In the genomic region with DNA sequence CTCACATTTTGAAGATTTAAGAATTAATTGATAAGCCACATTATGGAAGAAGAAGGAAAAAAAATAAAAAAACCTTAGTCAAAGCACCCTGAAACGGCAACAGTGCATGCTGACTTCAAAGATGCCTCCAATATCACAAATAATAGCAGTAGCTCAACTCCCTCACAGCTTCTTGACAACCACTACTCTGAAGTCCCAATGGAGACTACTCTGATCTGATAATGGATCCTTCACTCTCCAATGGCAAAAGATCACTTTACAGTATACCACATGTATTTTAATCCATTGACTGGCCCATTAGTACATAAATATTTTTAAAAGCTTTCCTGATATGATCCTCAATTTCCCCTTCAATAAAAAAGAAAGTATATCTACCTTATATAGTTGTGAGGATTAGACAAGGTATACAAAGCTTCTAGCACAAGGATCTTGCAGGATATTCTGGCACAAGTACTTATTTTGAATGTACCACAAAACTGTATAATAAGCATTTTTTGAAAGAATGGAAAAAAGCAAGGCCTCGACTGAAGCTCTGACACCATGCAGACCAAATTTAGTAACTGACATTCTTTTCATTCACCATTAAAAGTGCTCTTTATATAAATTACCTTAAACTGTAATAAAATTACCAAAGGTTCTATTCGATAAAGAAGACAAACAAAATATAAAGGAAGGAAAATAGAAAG, we compare ENCODE assay signal across 20 cellular contexts.
DNase-seq lines count a peak whose midpoint lies in the region; ATAC-seq, FAIRE-seq and TF ChIP-seq lines count a peak whose summit lies in the region.
"Had no signal": no experiment of that assay in that cellular context is flagged by ENCODE, and none has a peak within 500 bp of the region (broad histone marks: within the 10 kb centered on the region; RNA-seq: fewer than 3 reads in every experiment).

No MANE protein-coding gene starts in this region.

- H3K27ac ChIP-seq in HepG2 (ENCODE audit: extremely low read length, insufficient read depth, low read length) (no peak overlapping the region), right lobe of liver (no peak overlapping the region), K562 (ENCODE audit: extremely low read depth, low read depth, low read length) (no peak overlapping the region), neural cell (ENCODE audit: low read length) (peak overlapping the region; percentile 62), substantia nigra (ENCODE audit: low read depth, low read length, poor library complexity, severe bottlenecking) (no peak overlapping the region)

- intact Hi-C loops in HepG2 (cut with micrococcal nuclease; ENCODE audit: unreplicated experiment): no loop called here
- intact Hi-C loops in right lobe of liver (cut with DNase I): no loop called here
- intact Hi-C loops in K562 (cut with micrococcal nuclease): no loop called here

- CTCF ChIA-PET in HepG2 (lab: Yijun Ruan, JAX; ENCODE audit: low intra/inter-chr PET ratio, low total read pairs) (no interaction called here), K562 (lab: Yijun Ruan, JAX; ENCODE audit: low intra/inter-chr PET ratio) (no interaction called here)

- H3K27me3 ChIP-seq in HepG2 (ENCODE audit: control insufficient read depth in 1 of 2, insufficient read depth in 2 of 2, low read length in 2 of 2) (no peaks in the 10 kb centered on the region), right lobe of liver (no peaks in the 10 kb centered on the region), K562 (ENCODE audit: control insufficient read depth in 2 of 2, insufficient read depth in 2 of 2, low read length in 2 of 2) (no peaks in the 10 kb centered on the region), neural cell (ENCODE audit: insufficient read depth, low read depth, low read length) (no peaks in the 10 kb centered on the region)

- H3K27me3 Mint-ChIP-seq in type B pancreatic cell: no peaks in the 10 kb centered on the region
- H3K27me3 Mint-ChIP-seq: CD4-positive, alpha-beta memory T cell had no signal

- no peaks in the 10 kb centered on the region for H3K36me3 Mint-ChIP-seq in type B pancreatic cell
- H3K36me3 Mint-ChIP-seq: CD4-positive, alpha-beta memory T cell had no signal

- BruUV-seq in HepG2 (replicated peaks; lab: Mats Ljungman, UMichigan): no TSS peak
- BruUV-seq in K562 (replicated peaks; lab: Mats Ljungman, UMichigan): no TSS peak

- POLR2A ChIA-PET in HepG2 (lab: Yijun Ruan, JAX) (no interaction called here), K562 (lab: Yijun Ruan, JAX) (no interaction called here)

- TF ChIP-seq POLR2A in HepG2 (IDR thresholded peaks at IDR 0.05; ENCODE audit: insufficient read depth in 1 of 2, low read depth in 2 of 2, low read length in 2 of 2) (no peak), right lobe of liver (IDR thresholded peaks at IDR 0.05) (no peak), K562 (conservative IDR thresholded peaks at IDR 0.05) (no peak)

- no peak overlapping the region for H3K27ac Mint-ChIP-seq in type B pancreatic cell
- H3K27ac Mint-ChIP-seq: CD4-positive, alpha-beta memory T cell had no signal

- in situ Hi-C loops in HepG2 (cut with HindIII; ENCODE audit: extremely low pct_ligation_motif_present, low pct_unique_long_range_greater_than_20kb) (no loop called here), K562 (cut with MboI) (no loop called here)

- ATAC-seq in HepG2: no peak
- ATAC-seq in right lobe of liver: no peak
- ATAC-seq in K562: no peak

- WGBS in HepG2 (ENCODE audit: low lambda C conversion rate): 95% methylated on average over 3 of the region's 3 CpGs
- WGBS in right lobe of liver (ENCODE audit: insufficient coverage, low coverage, low lambda C conversion rate, missing lambda C conversion rate): 82% methylated on average over 3 of the region's 3 CpGs
- 59% methylated on average over 3 of the region's 3 CpGs for WGBS in K562 (ENCODE audit: insufficient coverage, low coverage, missing lambda C conversion rate)

- TF ChIP-seq RAD21 in HepG2 (CRISPR knock-in tag; IDR thresholded peaks at IDR 0.05) (no peak), K562 (CRISPR knock-in tag; conservative IDR thresholded peaks at IDR 0.05 in 1 of 2, IDR thresholded peaks at IDR 0.05 in 1 of 2) (no peak), neural cell (conservative IDR thresholded peaks at IDR 0.05) (no peak)

- no peaks in the 10 kb centered on the region for H3K9me1 ChIP-seq in K562 (ENCODE audit: control insufficient read depth, insufficient read depth, low read length)

- no peak overlapping the region for H3K4me3 Mint-ChIP-seq in type B pancreatic cell
- H3K4me3 Mint-ChIP-seq: CD4-positive, alpha-beta memory T cell; HFFc6 had no signal

- H3K9me3 Mint-ChIP-seq in type B pancreatic cell: no peaks in the 10 kb centered on the region
- H3K9me3 Mint-ChIP-seq: HFFc6 had no signal

- H3K9me2 ChIP-seq in neural cell (ENCODE audit: insufficient read depth, low read length): no peaks in the 10 kb centered on the region

- no peaks in the 10 kb centered on the region for H3K4me1 ChIP-seq in HepG2 (ENCODE audit: insufficient read depth, low read length)
- H3K4me1 ChIP-seq in right lobe of liver: no peaks in the 10 kb centered on the region
- H3K4me1 ChIP-seq in K562 (replicated peaks in 1 of 2; ENCODE audit: control insufficient read depth in 2 of 2, insufficient read depth in 2 of 2, low read length in 2 of 2): no peaks in the 10 kb centered on the region
- H3K4me1 ChIP-seq: HAP-1 had no signal

- H3K9me3 ChIP-seq in HepG2 (ENCODE audit: low read length) (no peaks in the 10 kb centered on the region), right lobe of liver (no peaks in the 10 kb centered on the region), K562 (replicated peaks; ENCODE audit: control insufficient read depth, insufficient read depth, low read depth, low read length) (no peaks in the 10 kb centered on the region), neural cell (ENCODE audit: low read length) (no peaks in the 10 kb centered on the region)
- H3K9me3 ChIP-seq: HAP-1 had no signal

- no peaks in the 10 kb centered on the region for H3K36me3 ChIP-seq in HepG2 (replicated peaks in 1 of 2; ENCODE audit: control insufficient read depth in 1 of 2, insufficient read depth in 2 of 2, low read length in 2 of 2)
- H3K36me3 ChIP-seq in right lobe of liver: no peaks in the 10 kb centered on the region
- no peaks in the 10 kb centered on the region for H3K36me3 ChIP-seq in K562 (ENCODE audit: control insufficient read depth, insufficient read depth, low read length)
- no peaks in the 10 kb centered on the region for H3K36me3 ChIP-seq in neural cell (ENCODE audit: insufficient read depth, low read length)
- H3K36me3 ChIP-seq: HAP-1 had no signal

- H3F3A ChIP-seq in neural cell (ENCODE audit: insufficient read depth, low read length, poor library complexity, severe bottlenecking): no peaks in the 10 kb centered on the region

- FAIRE-seq in HepG2 (lab: Jason Lieb, UNC) (no peak), K562 (lab: Jason Lieb, UNC) (no peak), frontal cortex (lab: Jason Lieb, UNC) (no peak)
- FAIRE-seq: GM18507, H54 had no signal

- DNase-seq in HepG2 (ENCODE audit: low spot score) (no peak), right lobe of liver (no peak), K562 (ENCODE audit: extremely low read depth in 1 of 4, low spot score in 3 of 4) (no peak), frontal cortex (ENCODE audit: low spot score in 2 of 2) (no peak), substantia nigra (lab: John Stamatoyannopoulos, UW) (no peak), type B pancreatic cell (ENCODE audit: extremely low spot score, unreplicated experiment) (no peak)
- DNase-seq: 8988T; C1 segment of cervical spinal cord; Calu3; CD4-positive, alpha-beta memory T cell; COR-L47; DMS53; DMS79 treated with DMSO at 0.1 percent for 48 hours; GF-D8; GOT3; HFFc6 had no signal

- H3K4me2 ChIP-seq in HepG2 (ENCODE audit: low read depth, low read length): no peak overlapping the region
- H3K4me2 ChIP-seq in K562 (ENCODE audit: insufficient read depth, low read length): no peak overlapping the region
- H3K4me2 ChIP-seq in neural cell (ENCODE audit: low read length): peak overlapping the region; percentile 47

- TF ChIP-seq CTCF in HepG2 (CRISPR knock-in tag; IDR thresholded peaks at IDR 0.05) (no peak), right lobe of liver (IDR thresholded peaks at IDR 0.05) (no peak), K562 (IDR thresholded peaks at IDR 0.05 in 2 of 3, conservative IDR thresholded peaks at IDR 0.05 in 1 of 3; ENCODE audit: insufficient read depth in 2 of 3, low read depth in 1 of 3, low read length in 3 of 3) (no peak), neural cell (IDR thresholded peaks at IDR 0.05; ENCODE audit: poor library complexity, severe bottlenecking) (no peak), type B pancreatic cell (conservative IDR thresholded peaks at IDR 0.05) (no peak)

- no peak overlapping the region for H2AFZ ChIP-seq in HepG2 (ENCODE audit: low read length)
- H2AFZ ChIP-seq in K562 (ENCODE audit: low read depth, low read length): no peak overlapping the region
- no peak overlapping the region for H2AFZ ChIP-seq in neural cell (ENCODE audit: low read depth, low read length)

- H4K20me1 ChIP-seq in HepG2 (ENCODE audit: insufficient read depth, low read length): no peaks in the 10 kb centered on the region
- H4K20me1 ChIP-seq in K562 (replicated peaks; ENCODE audit: control insufficient read depth, insufficient read depth, low read length): no peaks in the 10 kb centered on the region
- H4K20me1 ChIP-seq in neural cell (ENCODE audit: insufficient read depth): no peaks in the 10 kb centered on the region

- TF ChIP-seq EP300 in HepG2 (IDR thresholded peaks at IDR 0.05; ENCODE audit: low read depth in 2 of 2, low read length in 2 of 2) (no peak), HepG2 (CRISPR knock-in tag; IDR thresholded peaks at IDR 0.05; ENCODE audit: borderline replicate concordance) (no peak), K562 (IDR thresholded peaks at IDR 0.05; ENCODE audit: low read length) (no peak), neural cell (conservative IDR thresholded peaks at IDR 0.05; ENCODE audit: poor library complexity, severe bottlenecking) (peak; percentile 68)

- no peaks in the 10 kb centered on the region for H3K4me1 Mint-ChIP-seq in type B pancreatic cell (ENCODE audit: unreplicated experiment)
- H3K4me1 Mint-ChIP-seq: CD4-positive, alpha-beta memory T cell had no signal

- H3K9ac ChIP-seq in HepG2 (ENCODE audit: insufficient read depth, low read depth, low read length): no peak overlapping the region
- no peak overlapping the region for H3K9ac ChIP-seq in K562 (ENCODE audit: insufficient read depth in 1 of 2, low read depth in 2 of 2, low read length in 2 of 2)
- H3K9ac ChIP-seq in neural cell (ENCODE audit: low read length): peak overlapping the region; percentile 17

- H3K79me2 ChIP-seq in HepG2 (ENCODE audit: insufficient read depth, low read length): no peaks in the 10 kb centered on the region
- H3K79me2 ChIP-seq in K562 (ENCODE audit: control insufficient read depth, insufficient read depth, low read length): no peaks in the 10 kb centered on the region
- no peaks in the 10 kb centered on the region for H3K79me2 ChIP-seq in neural cell (replicated peaks; ENCODE audit: insufficient read depth, low read length)

- no peak overlapping the region for H3K4me3 ChIP-seq in HepG2 (replicated peaks in 1 of 3; ENCODE audit: insufficient read depth in 1 of 3, low read depth in 2 of 3, low read length in 3 of 3)
- no peak overlapping the region for H3K4me3 ChIP-seq in right lobe of liver
- no peak overlapping the region for H3K4me3 ChIP-seq in K562
- H3K4me3 ChIP-seq in neural cell (ENCODE audit: low read length): peak overlapping the region; percentile 56
- H3K4me3 ChIP-seq: HAP-1 had no signal

Comparison
In these comparisons a context has a peak if more than half of its experiments do, and no peak if none do; other contexts are left out.
1. Of the 241 proteins assayed by ChIP-seq in both HepG2 and K562: peak only in HepG2: MAFK; only in K562: MAFG; in both: MAFF; in neither: 238.